Comparison of ENCODE assay signal across 2 cellular contexts in genomic region chr5:127076730-127077129, GRCh38.
TF ChIP-seq lines count a peak whose summit lies in the region.

No MANE protein-coding gene starts in this region.

TF ChIP-seq in HCT116, 20 proteins besides CTCF, POLR2A, EP300 and RAD21 (continued from another document):
- no peak for TF ChIP-seq REST (IDR thresholded peaks at IDR 0.05; ENCODE audit: low read depth)
TF ChIP-seq in HCT116: peak in this region for 0.

TF ChIP-seq in SK-N-SH treated with all-trans-retinoic acid at 6 μM for 48 hours, 23 proteins besides CTCF, POLR2A, EP300 and RAD21 (continued from another document):
- TF ChIP-seq PATZ1 (CRISPR knock-in tag; IDR thresholded peaks at IDR 0.05; ENCODE audit: borderline replicate concordance) = no peak
